In genomic region chr16:30016555-30017276, GRCh38 we compare ENCODE assay signal across 8 cellular contexts. TPM values are rescaled to one million over a fixed set of nuclear protein-coding genes. Genes with fewer than 3 reads are reported as not detected.
"Had no signal": no experiment of that assay in that cellular context is flagged by ENCODE, and none has a peak within 500 bp of the region (broad histone marks: within the 10 kb centered on the region; RNA-seq: fewer than 3 reads in every experiment).

No MANE protein-coding gene starts in this region.

- H3K4me3 ChIP-seq: GM23338 had no signal

- H3K27ac Mint-ChIP-seq: GM23338, H9 had no signal

- H3K9me3 Mint-ChIP-seq: H9 had no signal

- ATAC-seq: GM23338 had no signal

- H3K4me3 Mint-ChIP-seq: GM23338, H9 had no signal

- H3K27ac ChIP-seq: HL-60 had no signal

- H2AFZ ChIP-seq: GM23338 had no signal

- FAIRE-seq: H1, H54 had no signal

- H3K4me2 ChIP-seq: GM23338 had no signal

- DNase-seq: H9, HCEC 1CT, IMR-90 had no signal

RNA-seq across cellular contexts. Expression of gene C16orf92, which starts 6.3 kb away (rescaled TPM):
- total RNA-seq: GM23338, H1, H9, HT1080, IMR-90 had no signal
- polyA plus RNA-seq: H1, IMR-90 had no signal

RNA-seq across cellular contexts. Expression of gene TLCD3B, which starts 14.4 kb away (rescaled TPM):
- total RNA-seq: IMR-90 had no signal
